Comparison of ENCODE assay signal across 9 cellular contexts in the genomic region with DNA sequence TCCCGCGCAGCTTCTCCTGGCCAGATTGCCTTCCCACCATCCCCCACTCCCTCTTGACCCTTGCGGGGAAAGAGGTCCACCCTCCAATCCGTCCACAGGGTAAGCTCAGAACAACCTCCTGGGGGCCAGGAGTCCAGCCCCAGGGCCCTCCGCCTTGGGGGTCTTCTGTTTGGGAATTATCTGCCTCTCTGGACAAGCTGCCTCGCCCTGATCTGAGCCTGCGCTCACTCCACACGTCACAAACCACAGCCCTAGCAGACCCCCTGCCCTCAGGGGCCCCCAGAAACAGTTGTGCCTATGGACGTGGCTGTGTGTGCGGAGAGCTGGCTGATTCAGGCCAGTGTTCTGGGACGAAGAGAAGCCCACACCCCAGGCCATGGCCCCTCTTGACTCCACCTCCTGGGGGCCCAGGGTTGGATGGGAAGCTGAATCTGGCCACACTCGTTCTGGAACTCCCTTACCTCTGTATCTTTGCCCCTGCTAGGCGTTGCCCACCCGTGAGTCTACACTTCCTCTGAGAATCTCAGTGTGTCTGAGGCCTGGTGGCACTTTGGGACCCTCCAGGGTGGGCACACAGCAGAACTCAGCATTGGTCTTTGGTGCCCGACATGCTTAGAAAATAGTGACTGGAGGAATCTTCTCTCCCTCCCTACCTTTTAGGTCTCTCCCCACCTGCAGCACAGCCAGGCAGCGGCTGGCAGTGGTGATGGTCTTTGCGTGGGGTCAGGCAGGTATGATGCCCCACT.
A peak's percentile ranks its signal among the peaks of the same experiment; 100 is the strongest.
DNase-seq lines count a peak whose midpoint lies in the region; ATAC-seq and TF ChIP-seq lines count a peak whose summit lies in the region.
"Had no signal": no experiment of that assay in that cellular context is flagged by ENCODE, and none has a peak within 500 bp of the region (broad histone marks: within the 10 kb centered on the region; RNA-seq: fewer than 3 reads in every experiment).

No MANE protein-coding gene starts in this region.

- DNase-seq in ecto neural progenitor cell (ENCODE audit: low spot score) (peak; percentile 57), A673 (ENCODE audit: low spot score) (no peak), A172 (ENCODE audit: low spot score) (no peak)
- DNase-seq: NK-92 treated with Interleukin-12 subunit alpha and Interleukin-12 subunit beta, amount 100 ng/mL, for 24 hours had no signal

- peaks cover 15 to 56% (median 48%) of the 10 kb centered on the region in 11 experiments; a peak in 20 of 22 replicates for H3K36me3 ChIP-seq in BLaER1 treated with 17β-estradiol and CSF1 and Interleukin-3, amounts not matched to agents 10 nM and 100 nM
- H3K36me3 ChIP-seq in Loucy (ENCODE audit: insufficient read depth, low read length) (peaks cover 9% of the 10 kb centered on the region; the same call in 1 of the 2 replicates), mucosa of rectum (ENCODE audit: control insufficient read depth in 2 of 2, insufficient read depth in 2 of 2, low read length in 2 of 2) (peaks cover 8 to 31% of the 10 kb centered on the region in 2 donors), A673 (ENCODE audit: insufficient read depth, low read length, poor library complexity, severe bottlenecking) (no peaks in the 10 kb centered on the region)

- peak overlapping the region in 10 of 11 experiments; percentile 73 to 87 (median 80); a peak in 20 of 22 replicates for H3K27ac ChIP-seq in BLaER1 treated with 17β-estradiol and CSF1 and Interleukin-3, amounts not matched to agents 10 nM and 100 nM
- H3K27ac ChIP-seq in mucosa of rectum (ENCODE audit: low read depth in 2 of 2, low read length in 2 of 2) (peak overlapping the region; percentile 15 to 16), A673 (ENCODE audit: low read depth, low read length, poor library complexity, severe bottlenecking) (no peak overlapping the region)

- H4K20me1 ChIP-seq in BLaER1 treated with 17β-estradiol and CSF1 and Interleukin-3, amounts not matched to agents 10 nM and 100 nM: peaks cover 0 to 40% (median 13%) of the 10 kb centered on the region in 11 experiments; a peak in 13 of 22 replicates
- H4K20me1 ChIP-seq in Loucy (ENCODE audit: insufficient read depth, low read length, poor library complexity, severe bottlenecking): no peaks in the 10 kb centered on the region

- POLR2A ChIA-PET in A673 (lab: Charles Lee; ENCODE audit: low non-redundant PET): interaction anchor here (0.6 kb wide), 1 partner anchor 888 kb away, joined by 9 read pairs; no protein-coding TSS in a partner anchor

- H2AFZ ChIP-seq in Loucy (ENCODE audit: low read length): no peak overlapping the region

- H3K4me1 ChIP-seq in BLaER1 treated with 17β-estradiol and CSF1 and Interleukin-3, amounts not matched to agents 10 nM and 100 nM: peaks cover 55 to 82% (median 69%) of the 10 kb centered on the region in 10 experiments
- H3K4me1 ChIP-seq in Loucy (ENCODE audit: insufficient read depth, low read length, poor library complexity, severe bottlenecking): peaks cover 21% of the 10 kb centered on the region
- peaks cover 38 to 40% of the 10 kb centered on the region in 2 donors for H3K4me1 ChIP-seq in mucosa of rectum (ENCODE audit: control insufficient read depth in 2 of 2, insufficient read depth in 2 of 2, low read length in 2 of 2)
- H3K4me1 ChIP-seq in A673 (ENCODE audit: insufficient read depth, low read length, poor library complexity, severe bottlenecking): peaks cover 30% of the 10 kb centered on the region

- no peaks in the 10 kb centered on the region for H3K9me3 ChIP-seq in BLaER1 treated with 17β-estradiol and CSF1 and Interleukin-3, amounts not matched to agents 10 nM and 100 nM (replicated peaks in 1 of 11)
- no peaks in the 10 kb centered on the region for H3K9me3 ChIP-seq in Loucy (ENCODE audit: insufficient read depth, low read depth, low read length)
- no peaks in the 10 kb centered on the region for H3K9me3 ChIP-seq in mucosa of rectum (ENCODE audit: control insufficient read depth in 2 of 2, low read length in 2 of 2)
- H3K9me3 ChIP-seq in A673 (ENCODE audit: low read depth, low read length, poor library complexity, severe bottlenecking): no peaks in the 10 kb centered on the region

- TF ChIP-seq CTCF in Loucy (conservative IDR thresholded peaks at IDR 0.05; ENCODE audit: low read length): no peak
- no peak for TF ChIP-seq CTCF in A673 (conservative IDR thresholded peaks at IDR 0.05; ENCODE audit: low read depth, low read length)

- intact Hi-C loops in A673 (cut with micrococcal nuclease; ENCODE audit: unreplicated experiment): no loop called here

- peak overlapping the region; percentile 75 to 89 (median 86); a peak in 21 of 22 replicates for H3K9ac ChIP-seq in BLaER1 treated with 17β-estradiol and CSF1 and Interleukin-3, amounts not matched to agents 10 nM and 100 nM
- H3K9ac ChIP-seq in Loucy (ENCODE audit: low read depth, low read length, poor library complexity, severe bottlenecking): peak overlapping the region; percentile 89
- H3K9ac ChIP-seq in mucosa of rectum (ENCODE audit: low read depth in 1 of 2, low read length in 2 of 2): peak overlapping the region in 1 of 2 donors; percentile 22

- peaks cover 0 to 40% (median 31%) of the 10 kb centered on the region in 11 experiments; a peak in 19 of 22 replicates for H3K27me3 ChIP-seq in BLaER1 treated with 17β-estradiol and CSF1 and Interleukin-3, amounts not matched to agents 10 nM and 100 nM
- no peaks in the 10 kb centered on the region for H3K27me3 ChIP-seq in Loucy (ENCODE audit: insufficient read depth, low read length, poor library complexity, severe bottlenecking)
- peaks cover 9 to 11% of the 10 kb centered on the region in 2 donors for H3K27me3 ChIP-seq in mucosa of rectum (ENCODE audit: control insufficient read depth in 2 of 2, insufficient read depth in 2 of 2, low read length in 2 of 2)
- H3K27me3 ChIP-seq in A673 (replicated peaks; ENCODE audit: insufficient read depth, low read depth, low read length, poor library complexity): peaks cover 37% of the 10 kb centered on the region

- H3K4me3 ChIP-seq in BLaER1 treated with 17β-estradiol and CSF1 and Interleukin-3, amounts not matched to agents 10 nM and 100 nM: peak overlapping the region; percentile 62 to 84 (median 76)
- H3K4me3 ChIP-seq in Loucy (ENCODE audit: low read length, poor library complexity, severe bottlenecking): peak overlapping the region; percentile 85
- peak overlapping the region in 1 of 2 donors; percentile 44 for H3K4me3 ChIP-seq in mucosa of rectum (ENCODE audit: low read length in 2 of 2)
- no peak overlapping the region for H3K4me3 ChIP-seq in A673 (ENCODE audit: low read depth, low read length, poor library complexity, severe bottlenecking)

- peaks cover 24% of the 10 kb centered on the region for H3K79me2 ChIP-seq in Loucy (ENCODE audit: insufficient read depth, low read length)

- H3K9me2 ChIP-seq in Loucy (replicated peaks; ENCODE audit: low read depth, low read length): no peaks in the 10 kb centered on the region

- BruUV-seq in A673 (replicated peaks; lab: Mats Ljungman, UMichigan): no TSS peak

- H3K4me2 ChIP-seq in BLaER1 treated with 17β-estradiol and CSF1 and Interleukin-3, amounts not matched to agents 10 nM and 100 nM: peak overlapping the region; percentile 97 to 100 (median 99)
- peak overlapping the region; percentile 86 for H3K4me2 ChIP-seq in Loucy (ENCODE audit: low read depth, low read length, poor library complexity, severe bottlenecking)

- no peaks in the 10 kb centered on the region for H3F3A ChIP-seq in Loucy (ENCODE audit: low read depth)

- ATAC-seq in HG03095 (IDR thresholded peaks at IDR 0.05; ENCODE audit: unreplicated experiment) (no peak), HG02588 (IDR thresholded peaks at IDR 0.05; ENCODE audit: unreplicated experiment) (no peak)

- CTCF ChIA-PET in A673 (lab: Charles Lee): no interaction called here
